ENCODE assay signal across 26 cellular contexts in genomic region chr12:79421236-79421740, GRCh38.
A peak's percentile ranks its signal among the peaks of the same experiment; 100 is the strongest.
DNase-seq lines count a peak whose midpoint lies in the region; ATAC-seq, FAIRE-seq and TF ChIP-seq lines count a peak whose summit lies in the region.
"Had no signal": no experiment of that assay in that cellular context is flagged by ENCODE, and none has a peak within 500 bp of the region (broad histone marks: within the 10 kb centered on the region; RNA-seq: fewer than 3 reads in every experiment).

No MANE protein-coding gene starts in this region.

- no peaks in the 10 kb centered on the region for H3K9me3 ChIP-seq in A549
- no peaks in the 10 kb centered on the region for H3K9me3 ChIP-seq in RWPE2 (ENCODE audit: severe bottlenecking)
- no peaks in the 10 kb centered on the region for H3K9me3 ChIP-seq in parathyroid adenoma (ENCODE audit: control insufficient read depth, low read length)
- H3K9me3 ChIP-seq: left lung, MG63, ovary, vagina had no signal

- TF ChIP-seq POLR2A in A549 (IDR thresholded peaks at IDR 0.05; ENCODE audit: low read length): no peak

- TF ChIP-seq CTCF in A549 (IDR thresholded peaks at IDR 0.05): no peak
- TF ChIP-seq CTCF in RWPE2 (IDR thresholded peaks at IDR 0.05; ENCODE audit: poor library complexity, severe bottlenecking): no peak
- no peak for TF ChIP-seq CTCF in foreskin keratinocyte (conservative IDR thresholded peaks at IDR 0.05)
- no peak for TF ChIP-seq CTCF in parathyroid adenoma (IDR thresholded peaks at IDR 0.05)

- H3K36me3 ChIP-seq in RWPE2 (ENCODE audit: low read depth) (no peaks in the 10 kb centered on the region), parathyroid adenoma (ENCODE audit: control insufficient read depth, insufficient read depth, low read length) (no peaks in the 10 kb centered on the region)
- H3K36me3 ChIP-seq: left lung, MG63, ovary, vagina had no signal

- 88% methylated on average over 1 of the region's 1 CpG for WGBS in A549 (ENCODE audit: missing lambda C conversion rate)

- H3K79me2 ChIP-seq in parathyroid adenoma: no peaks in the 10 kb centered on the region

- H3K27me3 ChIP-seq in RWPE2 (ENCODE audit: insufficient read depth, poor library complexity, severe bottlenecking) (no peaks in the 10 kb centered on the region), foreskin keratinocyte (no peaks in the 10 kb centered on the region), parathyroid adenoma (ENCODE audit: control insufficient read depth, insufficient read depth, low read length) (no peaks in the 10 kb centered on the region)
- H3K27me3 ChIP-seq: left lung, MG63, ovary, vagina had no signal

- H2AFZ ChIP-seq in parathyroid adenoma: no peak overlapping the region

- H3K4me3 ChIP-seq in A549 (no peak overlapping the region), RWPE2 (ENCODE audit: severe bottlenecking) (no peak overlapping the region), parathyroid adenoma (ENCODE audit: low read depth, low read length) (no peak overlapping the region)
- H3K4me3 ChIP-seq: left lung, MG63, ovary, vagina had no signal

- ATAC-seq in A549 (no peak), RWPE2 (ENCODE audit: low read depth) (no peak), foreskin keratinocyte (no peak), HG03432 (IDR thresholded peaks at IDR 0.05; ENCODE audit: unreplicated experiment) (no peak)
- ATAC-seq: naive thymus-derived CD8-positive, alpha-beta T cell had no signal

- FAIRE-seq in A549 (lab: Jason Lieb, UNC): peak; percentile 39
- FAIRE-seq: H1, TTC549 had no signal

- TF ChIP-seq RAD21 in A549 (conservative IDR thresholded peaks at IDR 0.05 in 1 of 2, IDR thresholded peaks at IDR 0.05 in 1 of 2): no peak

- peak overlapping the region; percentile 35 to 59; a peak in 4 of 6 replicates for H3K27ac ChIP-seq in A549
- H3K27ac ChIP-seq in RWPE2 (ENCODE audit: poor library complexity, severe bottlenecking): peak overlapping the region; percentile 66
- peak overlapping the region; percentile 32 for H3K27ac ChIP-seq in foreskin keratinocyte
- H3K27ac ChIP-seq in parathyroid adenoma: peak overlapping the region; percentile 92
- no peak overlapping the region for H3K27ac ChIP-seq in substantia nigra (ENCODE audit: low read depth, low read length, poor library complexity, severe bottlenecking)
- H3K27ac ChIP-seq: left lung had no signal

- no peak for TF ChIP-seq EP300 in A549 (IDR thresholded peaks at IDR 0.05)

- H3K4me2 ChIP-seq in A549: peak overlapping the region; percentile 75; the same call in 1 of the 3 replicates
- H3K4me2 ChIP-seq in parathyroid adenoma (ENCODE audit: low read length): peak overlapping the region; percentile 14

- no peak overlapping the region for H3K9ac ChIP-seq in parathyroid adenoma

- POLR2A ChIA-PET in A549 (lab: Yijun Ruan, JAX): interaction anchor here (1.8 kb wide), 1 partner anchor 126 kb away, joined by 8 read pairs; no protein-coding TSS in a partner anchor

- no peak for DNase-seq in A549 (ENCODE audit: low read depth in 1 of 2, low spot score in 1 of 2)
- DNase-seq in RWPE2 (ENCODE audit: low spot score): no peak
- DNase-seq in foreskin keratinocyte: peak in 1 of 2 donors; percentile 69
- DNase-seq in NK-92 (lab: John Stamatoyannopoulos, UW; ENCODE audit: unreplicated experiment): no peak
- no peak for DNase-seq in KG1 (lab: John Stamatoyannopoulos, UW)
- DNase-seq in substantia nigra (lab: John Stamatoyannopoulos, UW): no peak
- DNase-seq: activated CD4-positive, alpha-beta memory T cell treated with anti-CD3 and anti-CD28 coated beads, Interleukin-2, amount 10 ng/mL, durations not matched to agents 7 days and 5 days; activated CD4-positive, CD25-positive, alpha-beta regulatory T cell treated with anti-CD3 and anti-CD28 coated beads, Interleukin-2, amount 50 U/mL, for 72 hours; activated CD8-positive, alpha-beta memory T cell treated with anti-CD3 and anti-CD28 coated beads, Interleukin-2, amount 50 U/mL, for 48 hours; activated naive CD4-positive, alpha-beta T cell treated with anti-CD3 and anti-CD28 coated beads, Interleukin-2, amount 50 U/mL, for 16 hours; CD4-positive, alpha-beta memory T cell; left lung; MG63; naive thymus-derived CD8-positive, alpha-beta T cell; NCI-H1417; NCI-H2081 treated with DMSO at 0.1 percent for 48 hours; NCI-H345; NCI-H748 treated with DMSO at 0.1 percent for 48 hours; ovary; RPMI8226; stimulated activated CD4-positive, alpha-beta T cell treated with anti-CD3 and anti-CD28 coated beads, Interleukin-4, amount 100 ng/mL, for 1 hour had no signal

- CTCF ChIA-PET in A549 (lab: Yijun Ruan, JAX): interaction anchor here (1.1 to 3.8 kb wide), 8 partner anchors 127 to 848 kb away, joined by 3 to 25 read pairs (median 8); no protein-coding TSS in a partner anchor

- H3K4me1 ChIP-seq in A549: peaks cover 64% of the 10 kb centered on the region
- H3K4me1 ChIP-seq in RWPE2 (ENCODE audit: insufficient read depth, poor library complexity, severe bottlenecking): peaks cover 39% of the 10 kb centered on the region
- peaks cover 21% of the 10 kb centered on the region for H3K4me1 ChIP-seq in foreskin keratinocyte
- H3K4me1 ChIP-seq in parathyroid adenoma: peaks cover 65% of the 10 kb centered on the region

TF ChIP-seq in A549, 52 proteins besides CTCF, POLR2A, EP300 and RAD21:
- TF ChIP-seq EHF (CRISPR knock-in tag; IDR thresholded peaks at IDR 0.05) (0 out of 2 replicates have a peak, but pooled peaks have one; percentile 48), REST (IDR thresholded peaks at IDR 0.05) (no peak)
